In genomic region chr2:195575021-195575420, GRCh38 we compare ENCODE assay signal across 27 cellular contexts.
DNase-seq lines count a peak whose midpoint lies in the region; ATAC-seq and FAIRE-seq lines count a peak whose summit lies in the region.
"Had no signal": no experiment of that assay in that cellular context is flagged by ENCODE, and none has a peak within 500 bp of the region (broad histone marks: within the 10 kb centered on the region; RNA-seq: fewer than 3 reads in every experiment).

No MANE protein-coding gene starts in this region.

- H4K91ac ChIP-seq in mesenchymal stem cell (ENCODE audit: low read length), result no peak overlapping the region

- H4K8ac ChIP-seq in mesenchymal stem cell (ENCODE audit: low read length), result no peak overlapping the region

- no peak overlapping the region for H2BK120ac ChIP-seq in mesenchymal stem cell (ENCODE audit: low read depth, low read length)

- no peak overlapping the region for H2BK12ac ChIP-seq in mesenchymal stem cell (ENCODE audit: low read length in 2 of 2)

- peak overlapping the region; percentile 50; the same call in 1 of the 2 replicates for H3K27ac ChIP-seq in ACC112 (ENCODE audit: low read depth, low read length)
- H3K27ac ChIP-seq in CD4-positive, CD25-positive, alpha-beta regulatory T cell (ENCODE audit: insufficient read depth, low read length, poor library complexity, severe bottlenecking), result no peak overlapping the region
- no peak overlapping the region for H3K27ac ChIP-seq in mesenchymal stem cell (ENCODE audit: low read length, poor library complexity, severe bottlenecking)
- H3K27ac ChIP-seq: C4-2B, right atrium auricular region, RWPE1, thoracic aorta, uterus had no signal

- peaks cover 3% of the 10 kb centered on the region for H3K36me3 Mint-ChIP-seq in CD4-positive, CD25-positive, alpha-beta regulatory T cell
- H3K36me3 Mint-ChIP-seq: T-cell had no signal

- H3K27me3 Mint-ChIP-seq in CD4-positive, CD25-positive, alpha-beta regulatory T cell, result no peaks in the 10 kb centered on the region
- H3K27me3 Mint-ChIP-seq: activated CD4-positive, alpha-beta T cell treated with anti-CD3 and anti-CD28 coated beads, Interleukin-2, amount 10 ng/mL, durations not matched to agents 7 days and 5 days; T-cell had no signal

- no peak for DNase-seq in CD4-positive, CD25-positive, alpha-beta regulatory T cell
- DNase-seq in adipocyte (ENCODE audit: low read depth) (peak; percentile 59), mesenchymal stem cell (peak; percentile 12), urothelium cell line (ENCODE audit: low spot score) (no peak), Right ventricle myocardium inferior (ENCODE audit: missing footprints) (no peak)
- DNase-seq in stimulated activated CD4-positive, alpha-beta T cell treated with anti-CD3 and anti-CD28 coated beads, Interleukin-4, amount 100 ng/mL, for 1 hour, result no peak
- DNase-seq: activated CD4-positive, alpha-beta T cell treated with anti-CD3 and anti-CD28 coated beads, Interleukin-2, amount 10 ng/mL, durations not matched to agents 7 days and 5 days; activated gamma-delta T cell treated with Interleukin-2 at 50 U/mL for 16 hours; activated T-cell treated with anti-CD3 and anti-CD28 coated beads, Interleukin-2, amount 50 U/mL, for 1 hour; amygdala; Kasumi-1; NCI-H1417 treated with DMSO at 0.1 percent for 48 hours; NCI-H2029 treated with DMSO at 0.1 percent for 48 hours; NCI-H524 treated with DMSO at 0.1 percent for 48 hours; OCI-M1; stimulated activated naive CD8-positive, alpha-beta T cell treated with anti-CD3 and anti-CD28 coated beads, Interleukin-15, Interleukin-2, amounts not matched to agents 100 U/mL and 50 U/mL, for 24 hours; T-cell; uterus had no signal

- H3K79me2 ChIP-seq in ACC112 (ENCODE audit: control insufficient read depth, insufficient read depth, low read length, unreplicated experiment), result no peaks in the 10 kb centered on the region

- no peaks in the 10 kb centered on the region for H3K79me1 ChIP-seq in mesenchymal stem cell (replicated peaks; ENCODE audit: low read length, poor library complexity, severe bottlenecking)

- H3K27me3 ChIP-seq in ACC112 (ENCODE audit: insufficient read depth, low read length) (no peaks in the 10 kb centered on the region), adipocyte (replicated peaks; ENCODE audit: control insufficient read depth, insufficient read depth, low read length) (no peaks in the 10 kb centered on the region), mesenchymal stem cell (ENCODE audit: control insufficient read depth in 1 of 2, insufficient read depth in 1 of 2, low read length in 2 of 2) (no peaks in the 10 kb centered on the region)
- H3K27me3 ChIP-seq in CD4-positive, CD25-positive, alpha-beta regulatory T cell (ENCODE audit: control insufficient read depth, insufficient read depth, low read length), result no peaks in the 10 kb centered on the region
- H3K27me3 ChIP-seq: right atrium auricular region, uterus had no signal

- no peak overlapping the region for H3K4ac ChIP-seq in mesenchymal stem cell (ENCODE audit: low read depth in 1 of 2, low read length in 2 of 2)

- H2BK15ac ChIP-seq in mesenchymal stem cell (ENCODE audit: low read depth, poor library complexity, severe bottlenecking), result no peak overlapping the region

- no peak overlapping the region for H2BK5ac ChIP-seq in mesenchymal stem cell (ENCODE audit: low read depth, low read length, poor library complexity, severe bottlenecking)

- no peaks in the 10 kb centered on the region for H3K9me3 ChIP-seq in CD4-positive, CD25-positive, alpha-beta regulatory T cell (ENCODE audit: control insufficient read depth in 2 of 2, low read length in 2 of 2)
- no peaks in the 10 kb centered on the region for H3K9me3 ChIP-seq in adipocyte (ENCODE audit: control insufficient read depth, low read length)
- no peaks in the 10 kb centered on the region for H3K9me3 ChIP-seq in mesenchymal stem cell (ENCODE audit: control insufficient read depth, low read length)
- H3K9me3 ChIP-seq: HAP-1, right atrium auricular region, thoracic aorta, uterus had no signal

- no peak overlapping the region for H2AK5ac ChIP-seq in mesenchymal stem cell (ENCODE audit: low read length, severe bottlenecking)

- no peaks in the 10 kb centered on the region for H3K9me3 Mint-ChIP-seq in CD4-positive, CD25-positive, alpha-beta regulatory T cell
- H3K9me3 Mint-ChIP-seq: T-cell had no signal

- no CpG with 5 or more reads among the region's 2 CpGs for WGBS in mesenchymal stem cell

- no peak overlapping the region for H3K9ac ChIP-seq in adipocyte (ENCODE audit: low read length)
- no peak overlapping the region for H3K9ac ChIP-seq in mesenchymal stem cell (ENCODE audit: low read length)

- H3K4me3 ChIP-seq in ACC112 (ENCODE audit: low read depth, low read length) (no peak overlapping the region), adipocyte (ENCODE audit: low read length) (no peak overlapping the region), mesenchymal stem cell (ENCODE audit: insufficient read depth in 1 of 2, low read depth in 1 of 2, low read length in 2 of 2) (no peak overlapping the region)
- H3K4me3 ChIP-seq in CD4-positive, CD25-positive, alpha-beta regulatory T cell (ENCODE audit: low read depth, low read length), result no peak overlapping the region
- H3K4me3 ChIP-seq: GM12878, HAP-1, right atrium auricular region, smooth muscle cell, thoracic aorta, uterus had no signal

- H3K4me1 ChIP-seq in ACC112 (ENCODE audit: control insufficient read depth, insufficient read depth, low read length, unreplicated experiment), result peaks cover 22% of the 10 kb centered on the region
- H3K4me1 ChIP-seq in CD4-positive, CD25-positive, alpha-beta regulatory T cell (ENCODE audit: control insufficient read depth, insufficient read depth, low read length, poor library complexity, severe bottlenecking), result peaks cover 38% of the 10 kb centered on the region
- peaks cover 22% of the 10 kb centered on the region for H3K4me1 ChIP-seq in adipocyte (ENCODE audit: control insufficient read depth, insufficient read depth, low read length)
- H3K4me1 ChIP-seq in mesenchymal stem cell (ENCODE audit: control insufficient read depth, insufficient read depth, low read depth, low read length), result no peaks in the 10 kb centered on the region
- H3K4me1 ChIP-seq: right atrium auricular region, uterus had no signal

- no peak overlapping the region for H3K14ac ChIP-seq in mesenchymal stem cell (ENCODE audit: low read length in 2 of 2)

- FAIRE-seq in urothelium cell line (lab: Jason Lieb, UNC), result no peak
- FAIRE-seq: GM12878, HepG2 had no signal

- no peak overlapping the region for H3K23ac ChIP-seq in mesenchymal stem cell (ENCODE audit: low read length in 2 of 2)

- no peak overlapping the region for H3K4me2 ChIP-seq in mesenchymal stem cell (ENCODE audit: low read length, poor library complexity, severe bottlenecking)

- H2AFZ ChIP-seq in ACC112 (ENCODE audit: low read length, unreplicated experiment), result no peak overlapping the region
- H2AFZ ChIP-seq in mesenchymal stem cell (ENCODE audit: low read depth, low read length), result no peak overlapping the region

- H3K36me3 ChIP-seq in ACC112 (ENCODE audit: insufficient read depth, low read length) (no peaks in the 10 kb centered on the region), adipocyte (ENCODE audit: control insufficient read depth, insufficient read depth, low read length, severe bottlenecking) (no peaks in the 10 kb centered on the region), mesenchymal stem cell (ENCODE audit: control insufficient read depth in 1 of 2, insufficient read depth in 2 of 2, low read depth in 1 of 2, low read length in 2 of 2) (no peaks in the 10 kb centered on the region)
- H3K36me3 ChIP-seq in CD4-positive, CD25-positive, alpha-beta regulatory T cell (ENCODE audit: control insufficient read depth, insufficient read depth, low read length), result no peaks in the 10 kb centered on the region
- H3K36me3 ChIP-seq: HAP-1, right atrium auricular region, thoracic aorta, uterus had no signal

- no peak for ATAC-seq in CD4-positive, CD25-positive, alpha-beta regulatory T cell (ENCODE audit: low read depth in 2 of 2)
- ATAC-seq in Right ventricle myocardium inferior, result no peak
- ATAC-seq: HepG2 had no signal

- peaks cover 31 to 82% (median 42%) of the 10 kb centered on the region in 4 donors for H3K4me1 Mint-ChIP-seq in CD4-positive, CD25-positive, alpha-beta regulatory T cell

- no peak overlapping the region for H3K18ac ChIP-seq in mesenchymal stem cell (ENCODE audit: low read depth in 1 of 2, low read length in 2 of 2)

- intact Hi-C loops in Right ventricle myocardium inferior (cut with DNase I), result loop anchor here (10.0 kb wide), 1 partner anchor 490 kb away; the partner anchor contains the start of gene DNAH7

- no peak overlapping the region for H3K4me3 Mint-ChIP-seq in CD4-positive, CD25-positive, alpha-beta regulatory T cell

- H3K27ac Mint-ChIP-seq in CD4-positive, CD25-positive, alpha-beta regulatory T cell, result peak overlapping the region; percentile 5 to 50 (median 42)

Comparison
In these comparisons a context has a peak if more than half of its experiments do, and no peak if none do; other contexts are left out.
1. DNase-seq: peak in adipocyte (single experiment) and mesenchymal stem cell (single experiment); none in CD4-positive, CD25-positive, alpha-beta regulatory T cell (0 of 3), urothelium cell line (single experiment), stimulated activated CD4-positive, alpha-beta T cell treated with anti-CD3 and anti-CD28 coated beads, Interleukin-4, amount 100 ng/mL, for 1 hour (single experiment) and Right ventricle myocardium inferior (single experiment).